ENCODE assay signal across 3 cellular contexts in the genomic region with DNA sequence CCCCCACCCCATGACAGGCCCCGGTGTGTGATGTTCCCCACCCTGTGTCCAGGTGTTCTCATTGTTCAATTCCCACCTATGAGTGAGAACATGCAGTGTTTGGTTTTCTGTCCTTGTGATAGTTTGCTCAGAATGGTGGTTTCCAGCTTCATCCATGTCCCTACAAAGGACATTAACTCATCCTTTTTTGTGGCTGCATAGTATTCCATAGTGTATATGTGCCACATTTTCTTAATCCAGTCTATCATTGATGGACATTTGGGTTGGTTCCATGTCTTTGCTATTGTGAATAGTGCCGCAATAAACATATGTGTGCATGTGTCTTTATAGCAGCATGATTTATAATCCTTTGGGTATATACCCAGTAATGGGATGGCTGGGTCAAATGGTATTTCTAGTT. TPM values are rescaled to one million over a fixed set of nuclear protein-coding genes. Genes with fewer than 3 reads are reported as not detected.
"Had no signal": no experiment of that assay in that cellular context is flagged by ENCODE, and none has a peak within 500 bp of the region (broad histone marks: within the 10 kb centered on the region; RNA-seq: fewer than 3 reads in every experiment).

No MANE protein-coding gene starts in this region.

RNA-seq across cellular contexts. Expression of gene ANKRD55, which starts 59.7 kb away (rescaled TPM):
- total RNA-seq: LHCN-M2, MCF 10A, NCI-H460 had no signal
